Comparison of ENCODE assay signal across 32 cellular contexts in genomic region chr5:71762826-71763225, GRCh38. TPM values are rescaled to one million over a fixed set of nuclear protein-coding genes. Genes with fewer than 3 reads are reported as not detected.
"Had no signal": no experiment of that assay in that cellular context is flagged by ENCODE, and none has a peak within 500 bp of the region (broad histone marks: within the 10 kb centered on the region; RNA-seq: fewer than 3 reads in every experiment).

No MANE protein-coding gene starts in this region.

- H3K4me1 ChIP-seq: testis, upper lobe of right lung, uterus, vagina had no signal

- H3K27me3 Mint-ChIP-seq: stimulated activated memory B cell treated with anti-CD40 and anti-IgM and Interleukin-4, amounts not matched to agents 10 μg/mL and 1 μg/mL and 100 μg/mL, for 72 hours; stimulated activated naive CD8-positive, alpha-beta T cell treated with anti-CD3 and anti-CD28 coated beads, Interleukin-15, Interleukin-2, amounts not matched to agents 100 ng/mL and 50 ng/mL, for 24 hours had no signal

- H3K36me3 Mint-ChIP-seq: stimulated activated effector memory CD8-positive, alpha-beta T cell treated with anti-CD3 and anti-CD28 coated beads, Interleukin-12 subunit alpha, Interleukin-12 subunit beta, amount 100 ng/mL, for 72 hours; stimulated activated memory B cell treated with anti-CD40 and anti-IgM and Interleukin-4, amounts not matched to agents 10 μg/mL and 1 μg/mL and 100 μg/mL, for 72 hours; stimulated activated naive B cell treated with anti-CD40 and anti-IgM and Interleukin-4, amounts not matched to agents 10 μg/mL and 1 μg/mL and 100 μg/mL, for 72 hours; type B pancreatic cell had no signal

- H3K27ac Mint-ChIP-seq: stimulated activated effector memory CD8-positive, alpha-beta T cell treated with anti-CD3 and anti-CD28 coated beads, Interleukin-12 subunit alpha, Interleukin-12 subunit beta, amount 100 ng/mL, for 72 hours; stimulated activated memory B cell treated with anti-CD40 and anti-IgM and Interleukin-4, amounts not matched to agents 10 μg/mL and 1 μg/mL and 100 μg/mL, for 72 hours; stimulated activated naive B cell treated with anti-CD40 and anti-IgM and Interleukin-4, amounts not matched to agents 10 μg/mL and 1 μg/mL and 100 μg/mL, for 72 hours; stimulated activated naive CD8-positive, alpha-beta T cell treated with anti-CD3 and anti-CD28 coated beads, Interleukin-15, amount 100 ng/mL, for 72 hours; stimulated activated naive CD8-positive, alpha-beta T cell treated with anti-CD3 and anti-CD28 coated beads, Interleukin-15, Interleukin-2, amounts not matched to agents 100 ng/mL and 50 ng/mL, for 24 hours; type B pancreatic cell had no signal

- H3K9me3 Mint-ChIP-seq: stimulated activated effector memory CD8-positive, alpha-beta T cell treated with anti-CD3 and anti-CD28 coated beads, Interleukin-12 subunit alpha, Interleukin-12 subunit beta, amount 100 ng/mL, for 72 hours; stimulated activated memory B cell treated with anti-CD40 and anti-IgM and Interleukin-4, amounts not matched to agents 10 μg/mL and 1 μg/mL and 100 μg/mL, for 72 hours; stimulated activated naive B cell treated with anti-CD40 and anti-IgM and Interleukin-4, amounts not matched to agents 10 μg/mL and 1 μg/mL and 100 μg/mL, for 72 hours; stimulated activated naive CD8-positive, alpha-beta T cell treated with anti-CD3 and anti-CD28 coated beads, Interleukin-15, amount 100 ng/mL, for 72 hours; stimulated activated naive CD8-positive, alpha-beta T cell treated with anti-CD3 and anti-CD28 coated beads, Interleukin-15, Interleukin-2, amounts not matched to agents 100 ng/mL and 50 ng/mL, for 24 hours had no signal

- H3K4me3 Mint-ChIP-seq: stimulated activated effector memory CD8-positive, alpha-beta T cell treated with anti-CD3 and anti-CD28 coated beads, Interleukin-12 subunit alpha, Interleukin-12 subunit beta, amount 100 ng/mL, for 72 hours; stimulated activated memory B cell treated with anti-CD40 and anti-IgM and Interleukin-4, amounts not matched to agents 10 μg/mL and 1 μg/mL and 100 μg/mL, for 72 hours; stimulated activated naive B cell treated with anti-CD40 and anti-IgM and Interleukin-4, amounts not matched to agents 10 μg/mL and 1 μg/mL and 100 μg/mL, for 72 hours; stimulated activated naive CD8-positive, alpha-beta T cell treated with anti-CD3 and anti-CD28 coated beads, Interleukin-15, amount 100 ng/mL, for 72 hours; stimulated activated naive CD8-positive, alpha-beta T cell treated with anti-CD3 and anti-CD28 coated beads, Interleukin-15, Interleukin-2, amounts not matched to agents 100 ng/mL and 50 ng/mL, for 24 hours; type B pancreatic cell had no signal

- H3K27ac ChIP-seq: stomach, suprapubic skin, testis, thoracic aorta, thyroid gland, tibial artery, tibial nerve, transverse colon, upper lobe of left lung, upper lobe of right lung, uterus, vagina had no signal

- DNase-seq: stimulated activated CD4-positive, alpha-beta T cell treated with anti-CD3 and anti-CD28 coated beads, Interleukin-2, amount 100 ng/mL, for 48 hours; stimulated activated CD4-positive, alpha-beta T cell treated with anti-CD3 and anti-CD28 coated beads, Interleukin-4, amount 100 ng/mL, for 1 hour; stimulated activated CD4-positive, alpha-beta T cell treated with anti-CD3 and anti-CD28 coated beads, Interleukin-4, amount 100 ng/mL, for 24 hours; stimulated activated CD4-positive, alpha-beta T cell treated with anti-CD3 and anti-CD28 coated beads, Interleukin-4, amount 100 ng/mL, for 4 hours; stimulated activated CD8-positive, alpha-beta memory T cell treated with anti-CD3 and anti-CD28 coated beads, Interleukin-4, amount 100 ng/mL, for 48 hours; stimulated activated naive B cell treated with anti-CD40 and anti-IgM and Interleukin-4, amounts not matched to agents 10 μg/mL and 1 μg/mL and 100 μg/mL, for 72 hours; stimulated activated naive CD4-positive, alpha-beta T cell; stimulated activated naive CD4-positive, alpha-beta T cell treated with Interleukin-2 at 50 U/mL for 16 hours; stimulated activated naive CD8-positive, alpha-beta T cell treated with anti-CD3 and anti-CD28 coated beads, Interleukin-15, amount 100 ng/mL, for 72 hours; stimulated activated naive CD8-positive, alpha-beta T cell treated with anti-CD3 and anti-CD28 coated beads, Interleukin-15, Interleukin-2, amounts not matched to agents 100 U/mL and 50 U/mL, for 24 hours; stomach; substantia nigra; testis; thyroid gland; tibial artery; transverse colon; trophoblast cell; upper lobe of left lung; upper lobe of right lung; uterus had no signal

- H3K36me3 ChIP-seq: stomach, suprapubic skin, thoracic aorta, thyroid gland, tibial artery, tibial nerve, transverse colon, upper lobe of left lung, upper lobe of right lung, uterus, vagina had no signal

- H3K9me3 ChIP-seq: stomach, suprapubic skin, testis, thoracic aorta, thyroid gland, tibial artery, tibial nerve, transverse colon, upper lobe of left lung, upper lobe of right lung, uterus, vagina had no signal

- FAIRE-seq: urothelium cell line had no signal

- H3K4me3 ChIP-seq: stomach, suprapubic skin, testis, thoracic aorta, thyroid gland, tibial artery, tibial nerve, transverse colon, upper lobe of left lung, upper lobe of right lung, uterus, vagina had no signal

RNA-seq across cellular contexts. Expression of gene CARTPT, which starts 43.8 kb away (rescaled TPM):
- total RNA-seq: subcutaneous adipose tissue, suprapubic skin, tibial nerve, upper lobe of right lung, ureter, urinary bladder, uterus, vagina had no signal
